Comparison of ENCODE assay signal across 9 cellular contexts in the genomic region with DNA sequence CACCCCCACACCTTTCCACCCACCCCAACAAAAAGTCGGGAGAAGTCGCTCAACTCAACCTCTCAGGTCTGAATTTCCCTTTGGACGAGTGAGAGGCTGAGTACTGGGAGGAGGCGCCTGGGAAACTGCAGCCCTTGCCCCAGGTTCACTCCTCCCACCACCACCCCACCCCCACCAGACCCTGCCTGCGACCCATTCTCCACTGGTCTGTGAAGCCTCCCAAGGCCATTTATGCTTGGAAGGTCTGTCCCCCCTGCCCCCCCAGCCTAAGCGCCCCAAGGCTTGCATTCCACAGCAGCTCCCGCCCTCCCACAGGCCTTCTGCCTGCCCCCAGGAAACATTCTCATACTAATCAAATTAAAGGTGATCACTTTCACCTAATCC. TPM values are rescaled to one million over a fixed set of nuclear protein-coding genes. Genes with fewer than 3 reads are reported as not detected.
DNase-seq lines count a peak whose midpoint lies in the region; ATAC-seq and TF ChIP-seq lines count a peak whose summit lies in the region.
"Had no signal": no experiment of that assay in that cellular context is flagged by ENCODE, and none has a peak within 500 bp of the region (broad histone marks: within the 10 kb centered on the region; RNA-seq: fewer than 3 reads in every experiment).

No MANE protein-coding gene starts in this region.

- TF ChIP-seq CTCF in WTC11 (IDR thresholded peaks at IDR 0.05) (no peak), upper lobe of left lung (IDR thresholded peaks at IDR 0.05) (no peak), hepatocyte (IDR thresholded peaks at IDR 0.05; ENCODE audit: poor library complexity) (no peak)

- H3K4me1 Mint-ChIP-seq in activated naive CD4-positive, alpha-beta T cell treated with anti-CD3 and anti-CD28 coated beads, Interleukin-2, amount 50 U/mL, for 24 hours: peaks cover 58% of the 10 kb centered on the region
- peaks cover 20% of the 10 kb centered on the region for H3K4me1 Mint-ChIP-seq in WTC11

- H3K4me1 ChIP-seq in upper lobe of left lung (peaks cover 27 to 62% (median 44%) of the 10 kb centered on the region in 4 donors), hepatocyte (ENCODE audit: insufficient read depth) (peaks cover 4% of the 10 kb centered on the region)

- H3K27me3 Mint-ChIP-seq in activated naive CD4-positive, alpha-beta T cell treated with anti-CD3 and anti-CD28 coated beads, Interleukin-2, amount 50 U/mL, for 24 hours: no peaks in the 10 kb centered on the region
- no peaks in the 10 kb centered on the region for H3K27me3 Mint-ChIP-seq in WTC11 (ENCODE audit: low read depth)

- no peak overlapping the region for H3K4me2 ChIP-seq in hepatocyte

- no peak overlapping the region for H3K4me3 ChIP-seq in upper lobe of left lung
- no peak overlapping the region for H3K4me3 ChIP-seq in hepatocyte

- H2AFZ ChIP-seq in hepatocyte: no peak overlapping the region

- no peak for TF ChIP-seq POLR2A in upper lobe of left lung (IDR thresholded peaks at IDR 0.05)

- no peak for TF ChIP-seq EP300 in upper lobe of left lung (IDR thresholded peaks at IDR 0.05)

- H3K79me2 ChIP-seq in hepatocyte: peaks cover 5% of the 10 kb centered on the region

- H3K36me3 ChIP-seq in upper lobe of left lung: no peaks in the 10 kb centered on the region
- no peaks in the 10 kb centered on the region for H3K36me3 ChIP-seq in hepatocyte (replicated peaks; ENCODE audit: insufficient read depth, low read depth)

- no peaks in the 10 kb centered on the region for H3K36me3 Mint-ChIP-seq in activated naive CD4-positive, alpha-beta T cell treated with anti-CD3 and anti-CD28 coated beads, Interleukin-2, amount 50 U/mL, for 24 hours
- no peaks in the 10 kb centered on the region for H3K36me3 Mint-ChIP-seq in WTC11

- no peaks in the 10 kb centered on the region for H3K9me2 ChIP-seq in hepatocyte (replicated peaks; ENCODE audit: insufficient read depth)

- H3K27me3 ChIP-seq in upper lobe of left lung (no peaks in the 10 kb centered on the region), hepatocyte (no peaks in the 10 kb centered on the region)

- peak overlapping the region; percentile 91 for H3K27ac Mint-ChIP-seq in activated naive CD4-positive, alpha-beta T cell treated with anti-CD3 and anti-CD28 coated beads, Interleukin-2, amount 50 U/mL, for 24 hours
- H3K27ac Mint-ChIP-seq in WTC11: no peak overlapping the region

- no peak for DNase-seq in activated naive CD4-positive, alpha-beta T cell treated with anti-CD3 and anti-CD28 coated beads, Interleukin-2, amount 50 U/mL, for 16 hours
- DNase-seq in WTC11 (ENCODE audit: low spot score): peak; percentile 11
- peak; percentile 26 for DNase-seq in kidney glomerular epithelial cell (lab: John Stamatoyannopoulos, UW)
- no peak for DNase-seq in upper lobe of left lung
- DNase-seq in SIG-M5 (lab: John Stamatoyannopoulos, UW): no peak
- no peak for DNase-seq in hepatocyte (ENCODE audit: low spot score)
- DNase-seq in NCI-H1092 (lab: John Stamatoyannopoulos, UW): no peak
- DNase-seq: NCI-H1092 treated with DMSO at 0.1 percent for 48 hours had no signal

- CTCF ChIA-PET in WTC11 (lab: Charles Lee): interaction anchor here (1.3 kb wide), 1 partner anchor 23 kb away, joined by 4 read pairs; no protein-coding TSS in a partner anchor

- POLR2A ChIA-PET in WTC11 (lab: Charles Lee): interaction anchor here (0.6 kb wide), 1 partner anchor 239 kb away, joined by 3 read pairs; the partner anchor contains the start of gene ZDHHC9

- H3K27ac ChIP-seq in upper lobe of left lung (peak overlapping the region; percentile 58 to 81 (median 68)), hepatocyte (no peak overlapping the region)

- ATAC-seq in WTC11 (peak; percentile 57), upper lobe of left lung (ENCODE audit: low FRiP score in 2 of 2) (no peak)

- no peaks in the 10 kb centered on the region for H4K20me1 ChIP-seq in hepatocyte (ENCODE audit: insufficient read depth, poor library complexity, severe bottlenecking)

- no peaks in the 10 kb centered on the region for H3K9me3 ChIP-seq in upper lobe of left lung
- no peaks in the 10 kb centered on the region for H3K9me3 ChIP-seq in hepatocyte (ENCODE audit: low read depth)

- 43 to 48% methylated on average over 5 to 7 of the region's 7 CpGs for WGBS in upper lobe of left lung, 2 donors
- WGBS in hepatocyte (ENCODE audit: low lambda C conversion rate, missing lambda C conversion rate): 49% methylated on average over 3 of the region's 7 CpGs

- H3K4me3 Mint-ChIP-seq in activated naive CD4-positive, alpha-beta T cell treated with anti-CD3 and anti-CD28 coated beads, Interleukin-2, amount 50 U/mL, for 24 hours: peak overlapping the region; percentile 84
- H3K4me3 Mint-ChIP-seq in WTC11: no peak overlapping the region

- no peaks in the 10 kb centered on the region for H3K9me3 Mint-ChIP-seq in activated naive CD4-positive, alpha-beta T cell treated with anti-CD3 and anti-CD28 coated beads, Interleukin-2, amount 50 U/mL, for 24 hours
- H3K9me3 Mint-ChIP-seq in WTC11: no peaks in the 10 kb centered on the region

TF ChIP-seq in WTC11, 78 proteins besides CTCF, POLR2A, EP300 and RAD21 (continues in another document):
- TF ChIP-seq SP1 (CRISPR knock-in tag; conservative IDR thresholded peaks at IDR 0.05): no peak
- no peak for TF ChIP-seq ARID4B (CRISPR knock-in tag; IDR thresholded peaks at IDR 0.05; ENCODE audit: borderline replicate concordance)
- TF ChIP-seq AFF4 (CRISPR knock-in tag; IDR thresholded peaks at IDR 0.05; ENCODE audit: borderline replicate concordance): no peak
- TF ChIP-seq ZNF232 (CRISPR knock-in tag; IDR thresholded peaks at IDR 0.05): no peak
- no peak for TF ChIP-seq ZBTB21 (CRISPR knock-in tag; IDR thresholded peaks at IDR 0.05; ENCODE audit: borderline replicate concordance)
- TF ChIP-seq NR3C1 (CRISPR knock-in tag; conservative IDR thresholded peaks at IDR 0.05; ENCODE audit: low read depth): no peak
- no peak for TF ChIP-seq JAZF1 (CRISPR knock-in tag; IDR thresholded peaks at IDR 0.05)
- no peak for TF ChIP-seq OVOL2 (CRISPR knock-in tag; IDR thresholded peaks at IDR 0.05; ENCODE audit: borderline replicate concordance)

RNA-seq across cellular contexts. Expression of gene ELF4, which starts 27.2 kb away (rescaled TPM):
- total RNA-seq in WTC11 (2021) (1.7 to 1.9 TPM (median 1.9 TPM) in 3 replicates), upper lobe of left lung (10 to 100 TPM; 13.6 to 31.0 (median 21.9) TPM), hepatocyte (19.9 and 21.1 TPM in 2 replicates)
- 13.6 and 18.9 TPM in 2 replicates for polyA plus RNA-seq in hepatocyte

Comparison
In these comparisons a context has a peak if more than half of its experiments do, and no peak if none do; other contexts are left out.
1. DNase-seq: peak in WTC11 (single experiment) and kidney glomerular epithelial cell (single experiment); none in activated naive CD4-positive, alpha-beta T cell treated with anti-CD3 and anti-CD28 coated beads, Interleukin-2, amount 50 U/mL, for 16 hours (single experiment), upper lobe of left lung (0 of 2), SIG-M5 (single experiment), hepatocyte (single experiment) and NCI-H1092 (single experiment).